33 cellular contexts compared by ENCODE assay signal in the genomic region with DNA sequence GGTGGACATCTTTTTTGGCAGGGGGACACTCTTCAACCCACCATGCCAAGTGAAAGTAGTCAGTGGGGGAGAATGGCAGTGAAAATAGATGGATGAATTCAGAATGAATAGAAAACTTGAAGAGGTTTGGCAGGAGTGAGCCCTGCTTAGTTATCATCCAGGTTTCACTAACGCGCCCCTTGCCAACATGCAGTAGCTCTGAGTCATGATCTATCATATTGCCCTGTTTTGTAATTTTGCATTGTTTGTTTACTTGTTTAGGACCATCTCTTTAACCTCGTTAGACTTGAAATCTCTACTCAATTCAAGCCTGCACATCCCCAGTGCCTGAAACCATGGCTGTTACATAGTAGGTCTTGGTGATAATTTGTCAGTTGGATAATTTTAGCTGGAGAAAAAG.
A peak's percentile ranks its signal among the peaks of the same experiment; 100 is the strongest.
DNase-seq lines count a peak whose midpoint lies in the region; ATAC-seq and TF ChIP-seq lines count a peak whose summit lies in the region.
"Had no signal": no experiment of that assay in that cellular context is flagged by ENCODE, and none has a peak within 500 bp of the region (broad histone marks: within the 10 kb centered on the region; RNA-seq: fewer than 3 reads in every experiment).

No MANE protein-coding gene starts in this region.

- TF ChIP-seq POLR2A in gastrocnemius medialis (IDR thresholded peaks at IDR 0.05): no peak

- H3K9me3 ChIP-seq in psoas muscle (no peaks in the 10 kb centered on the region), gastrocnemius medialis (no peaks in the 10 kb centered on the region), skeletal muscle tissue (ENCODE audit: control insufficient read depth in 3 of 3, low read length in 3 of 3) (no peaks in the 10 kb centered on the region)
- H3K9me3 ChIP-seq: A549; BE2C; BLaER1; BLaER1 treated with 17β-estradiol and CSF1 and Interleukin-3, amounts not matched to agents 10 nM and 100 nM; Caco-2 had no signal

- H3K36me3 Mint-ChIP-seq in activated CD8-positive, alpha-beta T cell treated with anti-CD3 and anti-CD28 coated beads, Interleukin-2, amount 10 ng/mL, durations not matched to agents 7 days and 5 days (ENCODE audit: low read depth): no peaks in the 10 kb centered on the region
- H3K36me3 Mint-ChIP-seq: CD14-positive monocyte; CD4-positive, alpha-beta memory T cell; CD4-positive, CD25-positive, alpha-beta regulatory T cell; CD8-positive, alpha-beta T cell had no signal

- DNase-seq in psoas muscle: no peak
- peak; percentile 54 to 75 for DNase-seq in gastrocnemius medialis
- DNase-seq in activated CD8-positive, alpha-beta T cell treated with anti-CD3 and anti-CD28 coated beads, Interleukin-2, amount 10 ng/mL, durations not matched to agents 7 days and 5 days: no peak
- DNase-seq: 8988T; ACHN; AML-193; BE2C; C1 segment of cervical spinal cord; Caco-2; Calu3; CD4-positive, alpha-beta memory T cell; CD4-positive, alpha-beta T cell; CD4-positive, CD25-positive, alpha-beta regulatory T cell; CD8-positive, alpha-beta memory T cell; CD8-positive, alpha-beta T cell; COR-L47; DMS 273 treated with DMSO at 0.1 percent for 48 hours; DMS153; DMS53; DMS79; DMS79 treated with DMSO at 0.1 percent for 48 hours; DND-41; EL had no signal

- CTCF ChIA-PET in activated CD8-positive, alpha-beta T cell treated with anti-CD3 and anti-CD28 coated beads, Interleukin-2, amount 10 ng/mL, durations not matched to agents 7 days and 5 days (lab: Charles Lee): no interaction called here

- TF ChIP-seq CTCF in psoas muscle (IDR thresholded peaks at IDR 0.05): no peak
- TF ChIP-seq CTCF in gastrocnemius medialis (IDR thresholded peaks at IDR 0.05 in 4 of 5, conservative IDR thresholded peaks at IDR 0.05 in 1 of 5): no peak

- H3K4me3 Mint-ChIP-seq in activated CD8-positive, alpha-beta T cell treated with anti-CD3 and anti-CD28 coated beads, Interleukin-2, amount 10 ng/mL, durations not matched to agents 7 days and 5 days: no peak overlapping the region
- H3K4me3 Mint-ChIP-seq: B cell; CD14-positive monocyte; CD4-positive, alpha-beta memory T cell; CD4-positive, alpha-beta T cell; CD4-positive, CD25-positive, alpha-beta regulatory T cell; CD8-positive, alpha-beta memory T cell; CD8-positive, alpha-beta T cell had no signal

- no peak overlapping the region for H3K4me3 ChIP-seq in psoas muscle
- H3K4me3 ChIP-seq in gastrocnemius medialis: no peak overlapping the region
- no peak overlapping the region for H3K4me3 ChIP-seq in skeletal muscle tissue (ENCODE audit: low read length in 3 of 3)
- H3K4me3 ChIP-seq: A549; BLaER1; BLaER1 treated with 17β-estradiol and CSF1 and Interleukin-3, amounts not matched to agents 10 nM and 100 nM had no signal

- POLR2A ChIA-PET in activated CD8-positive, alpha-beta T cell treated with anti-CD3 and anti-CD28 coated beads, Interleukin-2, amount 10 ng/mL, durations not matched to agents 7 days and 5 days (lab: Charles Lee): no interaction called here

- no peaks in the 10 kb centered on the region for H3K4me1 Mint-ChIP-seq in activated CD8-positive, alpha-beta T cell treated with anti-CD3 and anti-CD28 coated beads, Interleukin-2, amount 10 ng/mL, durations not matched to agents 7 days and 5 days (ENCODE audit: low read depth)
- H3K4me1 Mint-ChIP-seq: B cell; CD14-positive monocyte; CD4-positive, alpha-beta memory T cell; CD4-positive, CD25-positive, alpha-beta regulatory T cell; CD8-positive, alpha-beta memory T cell had no signal

- H3K36me3 ChIP-seq in psoas muscle (ENCODE audit: insufficient read depth in 1 of 2, low read depth in 1 of 2) (peaks cover 0 to 7% of the 10 kb centered on the region in 2 donors), gastrocnemius medialis (no peaks in the 10 kb centered on the region), skeletal muscle tissue (ENCODE audit: control insufficient read depth in 3 of 3, insufficient read depth in 3 of 3, low read length in 3 of 3) (no peaks in the 10 kb centered on the region)
- H3K36me3 ChIP-seq: BE2C; BLaER1; BLaER1 treated with 17β-estradiol and CSF1 and Interleukin-3, amounts not matched to agents 10 nM and 100 nM had no signal

- WGBS in psoas muscle, 3 donors: 28 to 43% (median 32%) methylated on average over 3 of the region's 3 CpGs

- no peak overlapping the region for H3K27ac Mint-ChIP-seq in activated CD8-positive, alpha-beta T cell treated with anti-CD3 and anti-CD28 coated beads, Interleukin-2, amount 10 ng/mL, durations not matched to agents 7 days and 5 days
- H3K27ac Mint-ChIP-seq: B cell; CD14-positive monocyte; CD4-positive, alpha-beta memory T cell; CD4-positive, alpha-beta T cell; CD4-positive, CD25-positive, alpha-beta regulatory T cell; CD8-positive, alpha-beta memory T cell; CD8-positive, alpha-beta T cell had no signal

- H3K4me1 ChIP-seq in psoas muscle: peaks cover 46% of the 10 kb centered on the region
- peaks cover 22 to 44% of the 10 kb centered on the region in 2 donors for H3K4me1 ChIP-seq in gastrocnemius medialis
- H3K4me1 ChIP-seq in skeletal muscle tissue (ENCODE audit: control insufficient read depth in 3 of 3, insufficient read depth in 3 of 3, low read length in 3 of 3): peaks cover 6 to 49% (median 33%) of the 10 kb centered on the region in 3 donors
- H3K4me1 ChIP-seq: A549; BE2C; BLaER1; BLaER1 treated with 17β-estradiol and CSF1 and Interleukin-3, amounts not matched to agents 10 nM and 100 nM; Caco-2 had no signal

- in situ Hi-C loops in gastrocnemius medialis (cut with MboI; ENCODE audit: low sequenced_read_pairs in 4 of 4): no loop called here

- H3K9ac ChIP-seq in skeletal muscle tissue (ENCODE audit: low read depth in 1 of 3, low read length in 3 of 3): peak overlapping the region in 1 of 3 donors; percentile 54
- H3K9ac ChIP-seq: BLaER1; BLaER1 treated with 17β-estradiol and CSF1 and Interleukin-3, amounts not matched to agents 10 nM and 100 nM had no signal

- intact Hi-C loops in psoas muscle (cut with DNase I) (no loop called here), gastrocnemius medialis (cut with DNase I; ENCODE audit: low total_unique reads) (no loop called here)

- no peaks in the 10 kb centered on the region for H3K27me3 ChIP-seq in psoas muscle (ENCODE audit: insufficient read depth in 3 of 3, low read length in 2 of 3)
- no peaks in the 10 kb centered on the region for H3K27me3 ChIP-seq in gastrocnemius medialis
- no peaks in the 10 kb centered on the region for H3K27me3 ChIP-seq in skeletal muscle tissue (ENCODE audit: control insufficient read depth in 3 of 3, insufficient read depth in 3 of 3, low read length in 3 of 3)
- H3K27me3 ChIP-seq: BE2C; BLaER1; BLaER1 treated with 17β-estradiol and CSF1 and Interleukin-3, amounts not matched to agents 10 nM and 100 nM had no signal

- H3K27me3 Mint-ChIP-seq in activated CD8-positive, alpha-beta T cell treated with anti-CD3 and anti-CD28 coated beads, Interleukin-2, amount 10 ng/mL, durations not matched to agents 7 days and 5 days (ENCODE audit: low read depth): no peaks in the 10 kb centered on the region
- H3K27me3 Mint-ChIP-seq: B cell; CD4-positive, alpha-beta memory T cell; CD4-positive, alpha-beta T cell; CD4-positive, CD25-positive, alpha-beta regulatory T cell; CD8-positive, alpha-beta memory T cell had no signal

- H3K27ac ChIP-seq in psoas muscle: peak overlapping the region; percentile 75
- H3K27ac ChIP-seq in gastrocnemius medialis: peak overlapping the region; percentile 77 to 92 (median 86)
- H3K27ac ChIP-seq in skeletal muscle tissue (ENCODE audit: low read depth, low read length): peak overlapping the region; percentile 70
- H3K27ac ChIP-seq: 22Rv1; A549; BLaER1; BLaER1 treated with 17β-estradiol and CSF1 and Interleukin-3, amounts not matched to agents 10 nM and 100 nM; C4-2B had no signal

- H3K9me3 Mint-ChIP-seq in activated CD8-positive, alpha-beta T cell treated with anti-CD3 and anti-CD28 coated beads, Interleukin-2, amount 10 ng/mL, durations not matched to agents 7 days and 5 days (ENCODE audit: insufficient read depth): peaks cover 11% of the 10 kb centered on the region

- ATAC-seq in psoas muscle: peak; percentile 66 to 84 (median 73)
- peak; percentile 81 to 82 for ATAC-seq in gastrocnemius medialis
- no peak for ATAC-seq in HG02798 (IDR thresholded peaks at IDR 0.05; ENCODE audit: poor library complexity, unreplicated experiment)
- no peak for ATAC-seq in activated CD8-positive, alpha-beta T cell treated with anti-CD3 and anti-CD28 coated beads, Interleukin-2, amount 10 ng/mL, durations not matched to agents 7 days and 5 days
- no peak for ATAC-seq in GM18873 (IDR thresholded peaks at IDR 0.05; ENCODE audit: low FRiP score, unreplicated experiment)
- ATAC-seq: A549; CD8-positive, alpha-beta T cell had no signal

Comparison
In these comparisons a context has a peak if more than half of its experiments do, and no peak if none do; other contexts are left out.
1. ATAC-seq: peak in psoas muscle (4 of 4) and gastrocnemius medialis (2 of 2); none in HG02798 (single experiment), activated CD8-positive, alpha-beta T cell treated with anti-CD3 and anti-CD28 coated beads, Interleukin-2, amount 10 ng/mL, durations not matched to agents 7 days and 5 days (single experiment) and GM18873 (single experiment).
2. DNase-seq: peak in gastrocnemius medialis (2 of 2); none in psoas muscle (0 of 2) and activated CD8-positive, alpha-beta T cell treated with anti-CD3 and anti-CD28 coated beads, Interleukin-2, amount 10 ng/mL, durations not matched to agents 7 days and 5 days (single experiment).
3. Peak in every context shown above with its lines, with median percentiles within 50 percentile points of each other: H3K27ac ChIP-seq.